15 cellular contexts compared by ENCODE assay signal in the genomic region with DNA sequence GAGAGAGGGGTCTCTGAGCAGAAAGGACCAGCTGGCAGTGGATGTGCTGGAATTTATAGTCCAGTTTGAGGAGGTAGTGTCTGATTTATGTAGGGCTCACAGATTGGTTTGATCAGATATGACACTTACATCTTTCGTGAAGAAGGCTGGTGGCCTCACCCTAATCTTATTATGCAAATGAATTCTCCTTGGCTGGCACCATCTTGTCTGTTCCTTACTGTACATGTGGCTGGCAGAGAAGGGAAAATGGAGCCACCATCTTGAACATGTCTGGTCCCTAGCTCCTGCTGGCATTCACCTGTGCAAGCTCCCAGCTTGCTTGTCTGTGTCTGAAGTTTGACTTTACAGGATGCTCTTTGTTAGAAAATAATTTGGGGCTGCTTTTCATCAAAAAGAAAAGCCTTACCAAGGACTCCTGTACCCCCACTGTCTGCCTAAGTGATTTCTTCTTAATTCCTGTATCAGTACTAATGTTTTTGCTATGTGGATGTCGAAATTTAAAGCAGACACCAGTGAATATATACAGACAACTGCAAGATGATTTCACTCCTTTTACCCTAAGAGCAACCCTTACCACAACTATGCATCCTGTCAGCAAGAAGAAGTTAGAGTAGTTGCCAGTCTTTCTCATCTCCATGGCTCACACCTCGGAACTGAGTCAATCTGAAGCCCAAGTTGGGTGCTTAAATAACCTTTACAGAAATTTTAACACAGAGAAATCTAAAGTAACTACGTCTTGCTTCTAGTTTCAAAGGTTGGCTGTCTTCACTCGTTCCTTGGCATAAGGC.
DNase-seq lines count a peak whose midpoint lies in the region; ATAC-seq and TF ChIP-seq lines count a peak whose summit lies in the region.
"Had no signal": no experiment of that assay in that cellular context is flagged by ENCODE, and none has a peak within 500 bp of the region (broad histone marks: within the 10 kb centered on the region; RNA-seq: fewer than 3 reads in every experiment).

No MANE protein-coding gene starts in this region.

- TF ChIP-seq POLR2A in vagina (IDR thresholded peaks at IDR 0.05): no peak

- WGBS in aorta, 2 donors: 71 to 72% methylated on average over 5 of the region's 5 CpGs

- H3K27me3 ChIP-seq in aorta (ENCODE audit: control insufficient read depth in 1 of 2, insufficient read depth in 2 of 2, low read length in 1 of 2) (no peaks in the 10 kb centered on the region), vagina (no peaks in the 10 kb centered on the region)
- H3K27me3 ChIP-seq: heart right ventricle, neutrophil had no signal

- H3K4me1 ChIP-seq in aorta (ENCODE audit: control insufficient read depth in 1 of 2, insufficient read depth in 2 of 2, low read length in 2 of 2) (no peaks in the 10 kb centered on the region), vagina (no peaks in the 10 kb centered on the region)
- H3K4me1 ChIP-seq: heart right ventricle had no signal

- H3K27ac ChIP-seq in aorta (ENCODE audit: low read depth in 1 of 2, low read length in 2 of 2): no peak overlapping the region
- H3K27ac ChIP-seq in vagina: no peak overlapping the region
- H3K27ac ChIP-seq: heart right ventricle, neutrophil had no signal

- ATAC-seq in HG03565 (IDR thresholded peaks at IDR 0.05; ENCODE audit: unreplicated experiment) (no peak), aorta (ENCODE audit: low FRiP score) (no peak)
- ATAC-seq: heart right ventricle had no signal

- TF ChIP-seq CTCF in choroid plexus epithelial cell (conservative IDR thresholded peaks at IDR 0.05; ENCODE audit: low read depth, low read length) (no peak), vagina (IDR thresholded peaks at IDR 0.05) (no peak)

- DNase-seq in Daoy (ENCODE audit: low read depth) (peak; percentile 14), M059J (ENCODE audit: low read depth) (peak; percentile 5), choroid plexus epithelial cell (ENCODE audit: low read depth) (peak; percentile 94), kidney tubule cell (ENCODE audit: low spot score) (peak; percentile 20), aorta (no peak), vagina (ENCODE audit: extremely low spot score in 2 of 2) (no peak)
- DNase-seq in activated CD8-positive, alpha-beta memory T cell treated with anti-CD3 and anti-CD28 coated beads for 24 hours: no peak
- DNase-seq: activated naive CD4-positive, alpha-beta T cell treated with Interleukin-2 at 50 U/mL for 16 hours; caudate nucleus; DMS79; heart right ventricle; kidney glomerular epithelial cell; NCI-H446 had no signal

- H3K36me3 ChIP-seq in aorta (ENCODE audit: control insufficient read depth in 1 of 2, insufficient read depth in 2 of 2, low read length in 1 of 2): no peaks in the 10 kb centered on the region
- H3K36me3 ChIP-seq in vagina: no peaks in the 10 kb centered on the region
- H3K36me3 ChIP-seq: heart right ventricle, neutrophil had no signal

- intact Hi-C loops in aorta (cut with DNase I): no loop called here
- intact Hi-C loops in vagina (cut with DNase I): no loop called here

- H3K9me3 ChIP-seq in aorta (ENCODE audit: control insufficient read depth, low read length) (peaks cover 1% of the 10 kb centered on the region), vagina (no peaks in the 10 kb centered on the region)
- H3K9me3 ChIP-seq: neutrophil had no signal

- H3K4me3 ChIP-seq in choroid plexus epithelial cell (ENCODE audit: low read depth, low read length): no peak overlapping the region
- H3K4me3 ChIP-seq in aorta (ENCODE audit: low read length in 2 of 2): no peak overlapping the region
- no peak overlapping the region for H3K4me3 ChIP-seq in vagina
- H3K4me3 ChIP-seq: heart right ventricle had no signal

Comparison
In these comparisons a context has a peak if more than half of its experiments do, and no peak if none do; other contexts are left out.
1. DNase-seq: peak in Daoy (single experiment), M059J (single experiment), choroid plexus epithelial cell (single experiment) and kidney tubule cell (single experiment); none in aorta (0 of 2), activated CD8-positive, alpha-beta memory T cell treated with anti-CD3 and anti-CD28 coated beads for 24 hours (single experiment) and vagina (0 of 2).